ENCODE assay signal across 8 cellular contexts in the genomic region with DNA sequence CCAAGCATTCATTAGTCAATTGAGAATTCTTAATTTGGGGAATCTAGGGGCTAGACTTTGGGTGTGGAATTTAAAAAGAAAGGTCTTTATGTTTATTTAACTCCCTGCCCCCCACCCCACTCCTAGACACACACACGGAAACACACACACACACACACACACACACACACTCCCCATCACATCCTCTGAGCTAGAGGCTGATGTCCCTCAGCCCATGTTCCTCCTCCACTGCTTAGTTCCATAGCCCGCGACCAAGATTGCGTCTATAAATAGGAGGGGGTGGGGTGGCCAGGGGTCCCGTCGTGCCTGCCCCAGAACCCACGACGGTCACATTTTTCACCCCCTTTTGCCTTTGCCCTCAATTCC. TPM values are rescaled to one million over a fixed set of nuclear protein-coding genes. Genes with fewer than 3 reads are reported as not detected.
DNase-seq lines count a peak whose midpoint lies in the region; ATAC-seq and TF ChIP-seq lines count a peak whose summit lies in the region.

No MANE protein-coding gene starts in this region.

- intact Hi-C loops in left ventricle myocardium inferior (cut with micrococcal nuclease) (loop anchor here (5.0 kb wide), 1 partner anchor 95 kb away; no protein-coding TSS in a partner anchor), gastrocnemius medialis (cut with DNase I; ENCODE audit: low total_unique reads) (loop anchor here (1.0 to 2.0 kb wide), 3 partner anchors 44 to 133 kb away; no protein-coding TSS in a partner anchor)

- H3K4me3 ChIP-seq in HAP-1, result peak overlapping the region; percentile 72
- H3K4me3 ChIP-seq in left ventricle myocardium inferior, result peak overlapping the region; percentile 90
- peak overlapping the region; percentile 62 to 73 (median 68) for H3K4me3 ChIP-seq in gastrocnemius medialis

- H3K27ac ChIP-seq in left ventricle myocardium inferior (replicated peaks), result peak overlapping the region; percentile 90
- peak overlapping the region; percentile 76 to 84 (median 82) for H3K27ac ChIP-seq in gastrocnemius medialis

- ATAC-seq in gastrocnemius medialis (no peak), HG02885 (IDR thresholded peaks at IDR 0.05; ENCODE audit: poor library complexity, unreplicated experiment) (no peak), GM21786 (IDR thresholded peaks at IDR 0.05; ENCODE audit: unreplicated experiment) (no peak)

- no peaks in the 10 kb centered on the region for H3K36me3 ChIP-seq in HAP-1 (replicated peaks)
- no peaks in the 10 kb centered on the region for H3K36me3 ChIP-seq in left ventricle myocardium inferior
- no peaks in the 10 kb centered on the region for H3K36me3 ChIP-seq in gastrocnemius medialis

- no peak for TF ChIP-seq POLR2A in gastrocnemius medialis (IDR thresholded peaks at IDR 0.05)

- H3K9me3 ChIP-seq in HAP-1 (no peaks in the 10 kb centered on the region), left ventricle myocardium inferior (replicated peaks) (no peaks in the 10 kb centered on the region), gastrocnemius medialis (no peaks in the 10 kb centered on the region)

- in situ Hi-C loops in HAP-1 (cut with MboI; ENCODE audit: low sequenced_read_pairs), result loop anchor here (5.0 kb wide), 1 partner anchor 115 kb away; no protein-coding TSS in a partner anchor
- in situ Hi-C loops in gastrocnemius medialis (cut with MboI; ENCODE audit: low sequenced_read_pairs in 4 of 4), result loop anchor here in 1 of 4 donors (10.0 kb wide), 1 partner anchor 132 kb away; a partner anchor contains a TSS

- H3K27me3 ChIP-seq in HAP-1 (ENCODE audit: low read depth) (no peaks in the 10 kb centered on the region; the same call in 1 of the 2 replicates), left ventricle myocardium inferior (ENCODE audit: low read depth) (peaks cover 54% of the 10 kb centered on the region), gastrocnemius medialis (peaks cover 8 to 22% (median 16%) of the 10 kb centered on the region in 3 donors)

- DNase-seq in HAP-1 (ENCODE audit: low spot score in 2 of 2), result no peak
- DNase-seq in UCSD-AML1 (lab: John Stamatoyannopoulos, UW; ENCODE audit: unreplicated experiment), result peak; percentile 73
- DNase-seq in left ventricle myocardium inferior, result no peak
- DNase-seq in gastrocnemius medialis, result no peak
- no peak for DNase-seq in SIG-M5 (lab: John Stamatoyannopoulos, UW)
- no peak for DNase-seq in cerebellum (ENCODE audit: low spot score)

- peaks cover 16% of the 10 kb centered on the region for H3K4me1 ChIP-seq in HAP-1
- peaks cover 35% of the 10 kb centered on the region for H3K4me1 ChIP-seq in left ventricle myocardium inferior
- H3K4me1 ChIP-seq in gastrocnemius medialis, result peaks cover 0 to 3% of the 10 kb centered on the region in 2 donors

- no peak for TF ChIP-seq CTCF in left ventricle myocardium inferior (IDR thresholded peaks at IDR 0.05; ENCODE audit: borderline replicate concordance)
- TF ChIP-seq CTCF in gastrocnemius medialis (IDR thresholded peaks at IDR 0.05 in 4 of 5, conservative IDR thresholded peaks at IDR 0.05 in 1 of 5), result no peak

RNA-seq across cellular contexts. Expression of a gene that starts 0.6 kb away (rescaled TPM):
- 7.3 TPM for total RNA-seq in left ventricle myocardium inferior
- total RNA-seq in gastrocnemius medialis, result 10 to 100 TPM in 1 of 4 donors, 1 to 10 TPM in 3; 2.8 to 15.1 (median 6.6) TPM
- total RNA-seq in cerebellum, result 21.5 TPM
